In genomic region chr20:18722381-18722780, GRCh38 we compare ENCODE assay signal across 14 cellular contexts.
"Had no signal": no experiment of that assay in that cellular context is flagged by ENCODE, and none has a peak within 500 bp of the region (broad histone marks: within the 10 kb centered on the region; RNA-seq: fewer than 3 reads in every experiment).

No MANE protein-coding gene starts in this region.

- H3K27me3 Mint-ChIP-seq: activated naive CD4-positive, alpha-beta T cell treated with anti-CD3 and anti-CD28 coated beads, Interleukin-2, amount 10 ng/mL, durations not matched to agents 7 days and 5 days; activated T-helper 17 cell treated with anti-CD3 and anti-CD28 coated beads, Interleukin-2, amount 50 U/mL, for 72 hours had no signal

- H3K36me3 Mint-ChIP-seq: activated naive CD4-positive, alpha-beta T cell treated with anti-CD3 and anti-CD28 coated beads, Interleukin-2, amount 10 ng/mL, durations not matched to agents 7 days and 5 days had no signal

- H3K4me3 Mint-ChIP-seq: activated naive CD4-positive, alpha-beta T cell treated with anti-CD3 and anti-CD28 coated beads, Interleukin-2, amount 10 ng/mL, durations not matched to agents 7 days and 5 days; activated T-helper 17 cell treated with anti-CD3 and anti-CD28 coated beads, Interleukin-2, amount 50 U/mL, for 72 hours; endodermal cell; T-helper 1 cell treated with Interleukin-12 subunit alpha and Interleukin-12 subunit beta and Interleukin-4 antibody, amounts not matched to agents 30 μg/mL and 1 μg/mL, for 36 hours had no signal

- DNase-seq: activated CD4-positive, alpha-beta T cell treated with anti-CD3 and anti-CD28 coated beads, Interleukin-2, amount 50 U/mL, for 1 hour; activated CD4-positive, CD25-positive, alpha-beta regulatory T cell; activated naive CD4-positive, alpha-beta T cell treated with anti-CD3 and anti-CD28 coated beads, Interleukin-2, amount 10 ng/mL, durations not matched to agents 7 days and 5 days; activated T-cell treated with anti-CD3 and anti-CD28 coated beads for 4 hours; brain microvascular endothelial cell; dermis blood vessel endothelial cell; endodermal cell; left ventricle myocardium superior; mesendoderm; stimulated activated CD4-positive, alpha-beta T cell treated with anti-CD3 and anti-CD28 coated beads, Interleukin-15, amount 100 ng/mL, for 24 hours; tibial artery had no signal

- H3K27ac Mint-ChIP-seq: activated naive CD4-positive, alpha-beta T cell treated with anti-CD3 and anti-CD28 coated beads, Interleukin-2, amount 10 ng/mL, durations not matched to agents 7 days and 5 days; activated T-helper 17 cell treated with anti-CD3 and anti-CD28 coated beads, Interleukin-2, amount 50 U/mL, for 72 hours; endodermal cell; T-helper 1 cell treated with Interleukin-12 subunit alpha and Interleukin-12 subunit beta and Interleukin-4 antibody, amounts not matched to agents 30 μg/mL and 1 μg/mL, for 36 hours had no signal

- H3K9me3 Mint-ChIP-seq: activated T-helper 17 cell treated with anti-CD3 and anti-CD28 coated beads, Interleukin-2, amount 50 U/mL, for 72 hours had no signal

- H3K4me3 ChIP-seq: tibial artery, vagina had no signal
